Comparison of ENCODE assay signal across 10 cellular contexts in genomic region chrX:129655547-129656248, GRCh38. TPM values are rescaled to one million over a fixed set of nuclear protein-coding genes. Genes with fewer than 3 reads are reported as not detected.
DNase-seq lines count a peak whose midpoint lies in the region; ATAC-seq, FAIRE-seq and TF ChIP-seq lines count a peak whose summit lies in the region.
"Had no signal": no experiment of that assay in that cellular context is flagged by ENCODE, and none has a peak within 500 bp of the region (broad histone marks: within the 10 kb centered on the region; RNA-seq: fewer than 3 reads in every experiment).

No MANE protein-coding gene starts in this region.

- H4K20me1 ChIP-seq in DOHH2 (ENCODE audit: control insufficient read depth, insufficient read depth, low read depth, low read length) (no peaks in the 10 kb centered on the region), OCI-LY3 (ENCODE audit: insufficient read depth, low read length) (no peaks in the 10 kb centered on the region), endothelial cell of umbilical vein (replicated peaks; ENCODE audit: control insufficient read depth, extremely low read depth, insufficient read depth, low read length) (no peaks in the 10 kb centered on the region)

- no peaks in the 10 kb centered on the region for H3F3A ChIP-seq in DOHH2 (ENCODE audit: control insufficient read depth, insufficient read depth)

- WGBS in A549 (ENCODE audit: missing lambda C conversion rate): 45% methylated on average over 11 of the region's 11 CpGs

- CTCF ChIA-PET in A549 (lab: Yijun Ruan, JAX) (interaction anchor here (0.6 to 5.2 kb wide), 19 partner anchors 8 to 270 kb away, joined by 3 to 60 read pairs (median 3); no protein-coding TSS in a partner anchor), endothelial cell of umbilical vein (lab: Charles Lee) (interaction anchor here (0.7 to 6.0 kb wide), 10 partner anchors 9 to 167 kb away, joined by 3 to 122 read pairs (median 6); no protein-coding TSS in a partner anchor)

- peak; percentile 23 for FAIRE-seq in A549 (lab: Jason Lieb, UNC)
- FAIRE-seq in endothelial cell of umbilical vein (lab: Jason Lieb, UNC): no peak
- FAIRE-seq: TTC549 had no signal

- H3K4me2 ChIP-seq in A549 (peak overlapping the region; percentile 86), DOHH2 (ENCODE audit: low read length) (no peak overlapping the region), OCI-LY3 (ENCODE audit: low read length) (peak overlapping the region; percentile 93), endothelial cell of umbilical vein (ENCODE audit: insufficient read depth, low read length) (no peak overlapping the region)

- POLR2A ChIA-PET in A549 (lab: Yijun Ruan, JAX) (no interaction called here), endothelial cell of umbilical vein (lab: Charles Lee) (interaction anchor here (1.4 to 2.4 kb wide), 5 partner anchors 10 to 71 kb away, joined by 6 to 16 read pairs (median 10); no protein-coding TSS in a partner anchor)

- H3K4me3 ChIP-seq in A549 (peak overlapping the region; percentile 50; the same call in 1 of the 3 replicates), DOHH2 (ENCODE audit: low read length) (no peak overlapping the region), OCI-LY3 (ENCODE audit: low read length) (peak overlapping the region; percentile 80), endothelial cell of umbilical vein (replicated peaks in 1 of 3; ENCODE audit: insufficient read depth in 1 of 3, low read depth in 1 of 3, low read length in 3 of 3) (no peak overlapping the region)

- H3K9me2 ChIP-seq in DOHH2 (replicated peaks; ENCODE audit: control insufficient read depth, low read length): no peaks in the 10 kb centered on the region

- H3K27me3 ChIP-seq in DOHH2 (ENCODE audit: control insufficient read depth, low read length) (peaks cover 34% of the 10 kb centered on the region), OCI-LY3 (ENCODE audit: low read depth, low read length) (peaks cover 12% of the 10 kb centered on the region), endothelial cell of umbilical vein (ENCODE audit: control insufficient read depth in 2 of 2, insufficient read depth in 2 of 2, low read length in 2 of 2) (no peaks in the 10 kb centered on the region)
- H3K27me3 ChIP-seq: tibial artery had no signal

- dilution Hi-C loops in endothelial cell of umbilical vein (cut with MboI; ENCODE audit: extremely low pct_ligation_motif_present, low sequenced_read_pairs): no loop called here

- H3K27ac ChIP-seq in A549: no peak overlapping the region
- H3K27ac ChIP-seq in DOHH2 (ENCODE audit: low read depth, low read length): no peak overlapping the region
- H3K27ac ChIP-seq in OCI-LY3 (ENCODE audit: low read length): no peak overlapping the region
- no peak overlapping the region for H3K27ac ChIP-seq in endothelial cell of umbilical vein (ENCODE audit: insufficient read depth, low read depth, low read length)

- TF ChIP-seq EP300 in A549 (IDR thresholded peaks at IDR 0.05): no peak

- TF ChIP-seq POLR2A in A549 (IDR thresholded peaks at IDR 0.05; ENCODE audit: low read length): no peak
- no peak for TF ChIP-seq POLR2A in endothelial cell of umbilical vein (IDR thresholded peaks at IDR 0.05; ENCODE audit: low read depth, low read length)

- H3K9me1 ChIP-seq in endothelial cell of umbilical vein (replicated peaks; ENCODE audit: control insufficient read depth, extremely low read depth, insufficient read depth, low read length): no peaks in the 10 kb centered on the region

- H3K9ac ChIP-seq in OCI-LY3 (ENCODE audit: low read length) (no peak overlapping the region), endothelial cell of umbilical vein (replicated peaks; ENCODE audit: extremely low read depth, insufficient read depth, low read length) (no peak overlapping the region)

- no peaks in the 10 kb centered on the region for H3K36me3 ChIP-seq in DOHH2 (ENCODE audit: control insufficient read depth, low read length)
- H3K36me3 ChIP-seq in OCI-LY3 (replicated peaks; ENCODE audit: low read depth, low read length): no peaks in the 10 kb centered on the region
- no peaks in the 10 kb centered on the region for H3K36me3 ChIP-seq in endothelial cell of umbilical vein (ENCODE audit: control insufficient read depth in 2 of 2, extremely low read depth in 1 of 2, insufficient read depth in 2 of 2, low read length in 2 of 2)
- H3K36me3 ChIP-seq: tibial artery had no signal

- intact Hi-C loops in endothelial cell of umbilical vein (cut with micrococcal nuclease): loop anchor here (1.0 to 2.0 kb wide), 5 partner anchors 11 to 71 kb away; no protein-coding TSS in a partner anchor

- ATAC-seq in A549 (peak; percentile 65 to 71), HG03521 (IDR thresholded peaks at IDR 0.05; ENCODE audit: unreplicated experiment) (no peak), GM21576 (IDR thresholded peaks at IDR 0.05; ENCODE audit: unreplicated experiment) (no peak)

- TF ChIP-seq RAD21 in A549 (conservative IDR thresholded peaks at IDR 0.05 in 1 of 2, IDR thresholded peaks at IDR 0.05 in 1 of 2): peak; percentile 52 to 59

- peaks cover 7% of the 10 kb centered on the region; the same call in 2 of the 3 replicates for H3K4me1 ChIP-seq in A549
- no peaks in the 10 kb centered on the region; the same call in 1 of the 2 replicates for H3K4me1 ChIP-seq in DOHH2 (ENCODE audit: control insufficient read depth, low read length)
- H3K4me1 ChIP-seq in OCI-LY3 (ENCODE audit: low read length): peaks cover 6% of the 10 kb centered on the region; the same call in 1 of the 2 replicates
- H3K4me1 ChIP-seq in endothelial cell of umbilical vein (ENCODE audit: control insufficient read depth, extremely low read depth, insufficient read depth, low read length): peaks cover 36% of the 10 kb centered on the region

- H3K79me2 ChIP-seq in DOHH2 (ENCODE audit: control insufficient read depth, low read length) (no peaks in the 10 kb centered on the region), OCI-LY3 (ENCODE audit: low read length) (no peaks in the 10 kb centered on the region), endothelial cell of umbilical vein (ENCODE audit: control insufficient read depth, insufficient read depth, low read length) (peaks cover 33% of the 10 kb centered on the region)

- TSS peak; percentile 20 for BruUV-seq in endothelial cell of umbilical vein (replicated peaks; lab: Mats Ljungman, UMichigan)

- H3K9me3 ChIP-seq in A549 (no peaks in the 10 kb centered on the region), DOHH2 (ENCODE audit: control insufficient read depth, insufficient read depth, low read length) (no peaks in the 10 kb centered on the region), OCI-LY3 (ENCODE audit: insufficient read depth, low read length) (no peaks in the 10 kb centered on the region), endothelial cell of umbilical vein (replicated peaks; ENCODE audit: control insufficient read depth, insufficient read depth, low read length) (no peaks in the 10 kb centered on the region)
- H3K9me3 ChIP-seq: tibial artery had no signal

- DNase-seq in A549 (ENCODE audit: low read depth in 1 of 2, low spot score in 1 of 2) (peak in 1 of 2 experiments; percentile 48), endothelial cell of umbilical vein (ENCODE audit: low read depth, low spot score) (peak; percentile 32), cortex of kidney (lab: John Stamatoyannopoulos, UW) (no peak), AML-193 (lab: John Stamatoyannopoulos, UW) (no peak)

- no peak overlapping the region for H2AFZ ChIP-seq in OCI-LY3 (ENCODE audit: low read depth, low read length)
- no peak overlapping the region for H2AFZ ChIP-seq in endothelial cell of umbilical vein (ENCODE audit: low read depth, low read length)

- peak; percentile 38; the same call in 2 of the 3 replicates for TF ChIP-seq CTCF in A549 (IDR thresholded peaks at IDR 0.05)
- peak; percentile 31 for TF ChIP-seq CTCF in DOHH2 (IDR thresholded peaks at IDR 0.05; ENCODE audit: low read depth, low read length, poor library complexity, severe bottlenecking)
- peak; percentile 58 for TF ChIP-seq CTCF in OCI-LY3 (IDR thresholded peaks at IDR 0.05; ENCODE audit: low read depth, low read length)
- TF ChIP-seq CTCF in endothelial cell of umbilical vein (IDR thresholded peaks at IDR 0.05; ENCODE audit: extremely low read depth in 1 of 2, insufficient read depth in 1 of 2, low read depth in 1 of 2, low read length in 2 of 2): no peak

TF ChIP-seq in A549, 52 proteins besides CTCF, POLR2A, EP300 and RAD21:
- TF ChIP-seq SMC3 (IDR thresholded peaks at IDR 0.05) (0 out of 3 replicates have a peak, but pooled peaks have one; percentile 31), GATA3 (IDR thresholded peaks at IDR 0.05; ENCODE audit: borderline replicate concordance) (no peak)
TF ChIP-seq in A549: peak in this region for 1.

TF ChIP-seq in endothelial cell of umbilical vein, 7 proteins besides CTCF, POLR2A, EP300 and RAD21:
- TF ChIP-seq FOS (IDR thresholded peaks at IDR 0.05; ENCODE audit: borderline replicate concordance, insufficient read depth, low read length): no peak
- TF ChIP-seq JUN (IDR thresholded peaks at IDR 0.05; ENCODE audit: borderline replicate concordance, insufficient read depth, insufficient read length, low read depth): no peak

RNA-seq across cellular contexts. Expression of gene APLN, which starts 0.9 kb away (rescaled TPM):
- 0.15 and 0.18 TPM in 2 replicates for polyA plus RNA-seq in A549 (2011; rRNA removed)
- polyA plus RNA-seq in A549 (2012; cell fraction: cytosol; rRNA removed): 0.70 and 1.0 TPM in 2 replicates
- polyA plus RNA-seq in A549 (2012; cell fraction: nucleus; rRNA removed): 0.76 and 0.82 TPM in 2 replicates
- 0.74 to 0.77 TPM (median 0.75 TPM) in 3 replicates for polyA plus RNA-seq in A549 (2017; fragmentation: RNase III; extraction: RNeasy Plus Mini Kit Qiagen cat#74134 plus additional on column Dnase treatment)
- polyA minus RNA-seq in A549 (2011; rRNA and poly(A)+ RNA removed): 0.10 and 0.21 TPM in 2 replicates
- total RNA-seq in endothelial cell of umbilical vein: 465 and 466 TPM in 2 replicates
- polyA plus RNA-seq in endothelial cell of umbilical vein: 230 and 273 TPM in 2 replicates
- 193 and 247 TPM in 2 replicates for polyA plus RNA-seq in endothelial cell of umbilical vein (2011; cell fraction: cytosol; rRNA removed)
- 94.1 and 103 TPM in 2 replicates for polyA plus RNA-seq in endothelial cell of umbilical vein (2011; cell fraction: nucleus; rRNA removed)
- polyA plus RNA-seq in endothelial cell of umbilical vein (2012): 62.1 and 177 TPM in 2 replicates
- polyA minus RNA-seq in endothelial cell of umbilical vein: 212 and 222 TPM in 2 replicates
- not detected for polyA minus RNA-seq in endothelial cell of umbilical vein (2011; cell fraction: cytosol; rRNA and poly(A)+ RNA removed)
- 32.5 and 36.3 TPM in 2 replicates for polyA minus RNA-seq in endothelial cell of umbilical vein (2011; cell fraction: nucleus; rRNA and poly(A)+ RNA removed)

Comparison
In these comparisons a context has a peak if more than half of its experiments do, and no peak if none do; other contexts are left out.
1. ATAC-seq: peak in A549 (2 of 2); none in HG03521 (single experiment) and GM21576 (single experiment).
2. H3K4me2 ChIP-seq: peak in A549 (single experiment) and OCI-LY3 (single experiment); none in DOHH2 (single experiment) and endothelial cell of umbilical vein (single experiment).
3. H3K4me3 ChIP-seq: peak in A549 (single experiment) and OCI-LY3 (single experiment); none in DOHH2 (single experiment) and endothelial cell of umbilical vein (0 of 3).
4. CTCF ChIP-seq: peak in A549 (single experiment), DOHH2 (single experiment) and OCI-LY3 (single experiment); none in endothelial cell of umbilical vein (0 of 2).
5. RNA of gene APLN, which starts 0.9 kb away (polyA plus RNA-seq): 62.1 to 273 TPM in endothelial cell of umbilical vein; 0.15 to 1.0 TPM in A549; every median in the first group is over 10 times any median in the second.